In the genomic region with DNA sequence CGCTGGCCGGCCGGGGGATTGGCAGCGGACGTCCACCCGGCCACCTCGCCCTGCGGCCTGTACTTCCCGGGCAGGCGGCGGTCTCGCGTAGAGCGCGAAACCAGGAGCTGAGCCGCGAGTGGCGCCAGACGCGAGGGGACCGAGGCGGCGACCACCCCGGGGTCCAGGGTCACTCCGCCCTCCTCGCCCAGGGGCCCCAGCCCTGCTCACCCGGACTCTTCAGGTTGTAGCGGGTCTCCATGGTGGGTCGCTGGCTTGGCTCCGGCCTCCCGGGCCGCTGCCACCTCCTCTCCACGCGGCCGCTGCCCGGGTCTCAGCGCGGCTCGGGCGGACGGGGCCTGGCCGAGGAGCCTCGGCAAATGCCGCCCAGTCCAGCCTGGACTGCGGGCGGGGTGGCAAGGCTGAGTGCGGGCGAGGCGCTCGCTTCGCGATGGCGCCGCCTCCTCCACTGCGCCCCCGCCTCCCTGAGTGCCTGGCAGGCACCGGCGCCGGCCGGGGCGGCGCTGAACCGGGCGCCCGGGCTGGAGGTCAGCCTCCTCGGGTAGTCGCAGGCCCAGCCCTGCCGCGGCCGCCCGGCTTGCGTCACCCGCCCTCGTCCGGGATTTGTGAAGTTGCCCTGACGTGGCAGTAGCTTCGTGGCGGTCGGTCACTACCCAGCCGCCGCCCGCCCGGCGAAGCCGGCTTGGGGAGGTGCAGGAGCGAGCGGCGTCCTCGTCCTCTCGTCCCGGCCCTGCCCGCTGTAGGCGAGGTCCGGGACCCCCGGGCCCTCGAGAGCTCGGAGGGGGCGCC, we compare ENCODE assay signal across 8 cellular contexts.
DNase-seq lines count a peak whose midpoint lies in the region; ATAC-seq and TF ChIP-seq lines count a peak whose summit lies in the region.

A gene with protein sequence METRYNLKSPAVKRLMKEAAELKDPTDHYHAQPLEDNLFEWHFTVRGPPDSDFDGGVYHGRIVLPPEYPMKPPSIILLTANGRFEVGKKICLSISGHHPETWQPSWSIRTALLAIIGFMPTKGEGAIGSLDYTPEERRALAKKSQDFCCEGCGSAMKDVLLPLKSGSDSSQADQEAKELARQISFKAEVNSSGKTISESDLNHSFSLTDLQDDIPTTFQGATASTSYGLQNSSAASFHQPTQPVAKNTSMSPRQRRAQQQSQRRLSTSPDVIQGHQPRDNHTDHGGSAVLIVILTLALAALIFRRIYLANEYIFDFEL (minus strand): TSS at position 394 of the 789 bp plus-strand sequence. CDS start 153 bp downstream, at position 241.

- peak within 1 kb of the TSS; percentile 91 for H3K4me3 Mint-ChIP-seq in activated T-cell treated with anti-CD3 and anti-CD28 coated beads, Interleukin-2, amount 50 U/mL, for 24 hours

- no peaks in the 10 kb centered on the region for H3K27me3 Mint-ChIP-seq in activated T-cell treated with anti-CD3 and anti-CD28 coated beads, Interleukin-2, amount 50 U/mL, for 24 hours

- H3K36me3 Mint-ChIP-seq in activated T-cell treated with anti-CD3 and anti-CD28 coated beads, Interleukin-2, amount 50 U/mL, for 24 hours (ENCODE audit: low read depth), result peaks cover 5% of the 10 kb centered on the region

- TF ChIP-seq POLR2A in erythroblast (IDR thresholded peaks at IDR 0.05; ENCODE audit: low read length), result peak; percentile 95

- no peaks in the 10 kb centered on the region for H3K9me3 Mint-ChIP-seq in activated T-cell treated with anti-CD3 and anti-CD28 coated beads, Interleukin-2, amount 50 U/mL, for 24 hours

- peaks cover 53% of the 10 kb centered on the region for H3K79me2 ChIP-seq in OCI-LY3 (ENCODE audit: low read length)

- DNase-seq in activated T-cell treated with anti-CD3 and anti-CD28 coated beads, Interleukin-2, amount 50 U/mL, for 24 hours, result peak; percentile 85
- DNase-seq in erythroblast (lab: John Stamatoyannopoulos, UW), result peak; percentile 92 to 95
- DNase-seq in stimulated activated CD8-positive, alpha-beta memory T cell treated with anti-CD3 and anti-CD28 coated beads, Interleukin-4, amount 100 ng/mL, for 48 hours, result peak; percentile 86

- peak within 1 kb of the TSS; percentile 97 to 100 (median 99) for H3K9ac ChIP-seq in BLaER1 treated with 17β-estradiol and CSF1 and Interleukin-3, amounts not matched to agents 10 nM and 100 nM
- H3K9ac ChIP-seq in OCI-LY3 (ENCODE audit: low read length) (peak within 1 kb of the TSS; percentile 85), mucosa of stomach (ENCODE audit: low read length) (peak within 1 kb of the TSS; percentile 99)

- peaks cover 43 to 62% (median 51%) of the 10 kb centered on the region in 10 experiments for H3K4me1 ChIP-seq in BLaER1 treated with 17β-estradiol and CSF1 and Interleukin-3, amounts not matched to agents 10 nM and 100 nM
- peaks cover 56% of the 10 kb centered on the region for H3K4me1 ChIP-seq in OCI-LY3 (ENCODE audit: low read length)
- H3K4me1 ChIP-seq in mucosa of stomach (ENCODE audit: control insufficient read depth, insufficient read depth, low read length), result peaks cover 21% of the 10 kb centered on the region

- peaks cover 0 to 23% (median 9%) of the 10 kb centered on the region in 11 experiments; a peak in 9 of 22 replicates for H3K36me3 ChIP-seq in BLaER1 treated with 17β-estradiol and CSF1 and Interleukin-3, amounts not matched to agents 10 nM and 100 nM
- H3K36me3 ChIP-seq in OCI-LY3 (replicated peaks; ENCODE audit: low read depth, low read length) (peaks cover 11% of the 10 kb centered on the region), mucosa of stomach (ENCODE audit: control insufficient read depth, insufficient read depth, low read length) (no peaks in the 10 kb centered on the region)

- H2AFZ ChIP-seq in OCI-LY3 (ENCODE audit: low read depth, low read length), result peak within 1 kb of the TSS; percentile 73; the same call in 1 of the 2 replicates

- H3K4me1 Mint-ChIP-seq in activated T-cell treated with anti-CD3 and anti-CD28 coated beads, Interleukin-2, amount 50 U/mL, for 24 hours (ENCODE audit: low read depth), result peaks cover 80% of the 10 kb centered on the region

- H3K4me3 ChIP-seq in BLaER1 treated with 17β-estradiol and CSF1 and Interleukin-3, amounts not matched to agents 10 nM and 100 nM, result peak within 1 kb of the TSS; percentile 72 to 87 (median 80)
- peak within 1 kb of the TSS; percentile 93 for H3K4me3 ChIP-seq in OCI-LY3 (ENCODE audit: low read length)
- H3K4me3 ChIP-seq in mucosa of stomach (ENCODE audit: low read length), result peak within 1 kb of the TSS; percentile 96

- peak; percentile 28 for ATAC-seq in GM19043 (IDR thresholded peaks at IDR 0.05; ENCODE audit: low read depth, unreplicated experiment)
- ATAC-seq in HG03439 (IDR thresholded peaks at IDR 0.05; ENCODE audit: unreplicated experiment), result peak; percentile 47

- H3K9me3 ChIP-seq in BLaER1 treated with 17β-estradiol and CSF1 and Interleukin-3, amounts not matched to agents 10 nM and 100 nM (replicated peaks in 1 of 11), result no peaks in the 10 kb centered on the region
- H3K9me3 ChIP-seq in OCI-LY3 (ENCODE audit: insufficient read depth, low read length) (no peaks in the 10 kb centered on the region), mucosa of stomach (ENCODE audit: control insufficient read depth, low read length) (no peaks in the 10 kb centered on the region)

- no peaks in the 10 kb centered on the region for H3K27me3 ChIP-seq in BLaER1 treated with 17β-estradiol and CSF1 and Interleukin-3, amounts not matched to agents 10 nM and 100 nM
- no peaks in the 10 kb centered on the region for H3K27me3 ChIP-seq in OCI-LY3 (ENCODE audit: low read depth, low read length)
- no peaks in the 10 kb centered on the region for H3K27me3 ChIP-seq in mucosa of stomach (ENCODE audit: control insufficient read depth, insufficient read depth, low read length)

- peak within 1 kb of the TSS; percentile 96 to 100 (median 99) for H3K27ac ChIP-seq in BLaER1 treated with 17β-estradiol and CSF1 and Interleukin-3, amounts not matched to agents 10 nM and 100 nM
- peak within 1 kb of the TSS; percentile 66 for H3K27ac ChIP-seq in OCI-LY3 (ENCODE audit: low read length)

- TF ChIP-seq CTCF in OCI-LY3 (IDR thresholded peaks at IDR 0.05; ENCODE audit: low read depth, low read length), result no peak

- H4K20me1 ChIP-seq in BLaER1 treated with 17β-estradiol and CSF1 and Interleukin-3, amounts not matched to agents 10 nM and 100 nM, result peaks cover 3 to 27% (median 11%) of the 10 kb centered on the region in 11 experiments; a peak in 17 of 22 replicates
- H4K20me1 ChIP-seq in OCI-LY3 (ENCODE audit: insufficient read depth, low read length), result peaks cover 28% of the 10 kb centered on the region

- H3K27ac Mint-ChIP-seq in activated T-cell treated with anti-CD3 and anti-CD28 coated beads, Interleukin-2, amount 50 U/mL, for 24 hours, result peak within 1 kb of the TSS; percentile 93

- peak within 1 kb of the TSS; percentile 73 to 92 (median 81) for H3K4me2 ChIP-seq in BLaER1 treated with 17β-estradiol and CSF1 and Interleukin-3, amounts not matched to agents 10 nM and 100 nM
- H3K4me2 ChIP-seq in OCI-LY3 (ENCODE audit: low read length), result peak within 1 kb of the TSS; percentile 86

Comparison
In these comparisons a context has a peak if more than half of its experiments do, and no peak if none do; other contexts are left out.
1. Peak in every context shown above with its lines: DNase-seq, ATAC-seq, H3K4me3 ChIP-seq and H3K27ac ChIP-seq.